10 cellular contexts compared by ENCODE assay signal in genomic region chr14:92254786-92255185, GRCh38.
DNase-seq lines count a peak whose midpoint lies in the region; ATAC-seq and TF ChIP-seq lines count a peak whose summit lies in the region.
"Had no signal": no experiment of that assay in that cellular context is flagged by ENCODE, and none has a peak within 500 bp of the region (broad histone marks: within the 10 kb centered on the region; RNA-seq: fewer than 3 reads in every experiment).

No MANE protein-coding gene starts in this region.

- DNase-seq in HEK293T (ENCODE audit: extremely low spot score) (peak; percentile 35), coronary artery (ENCODE audit: low spot score) (peak; percentile 76), iris pigment epithelial cell (ENCODE audit: low read depth) (peak; percentile 30), stromal cell of bone marrow (ENCODE audit: low read depth) (peak; percentile 43), NOMO-1 treated with dmso at 0.1 percent for 144 hours (lab: John Stamatoyannopoulos, UW; ENCODE audit: unreplicated experiment) (no peak)
- DNase-seq in stimulated activated CD4-positive, alpha-beta T cell treated with anti-CD3 and anti-CD28 coated beads, Interleukin-12 subunit alpha, Interleukin-12 subunit beta, amount 100 ng/mL, for 4 hours, result no peak
- DNase-seq in central memory CD4-positive, alpha-beta T cell, result no peak
- DNase-seq: NCI-H526 had no signal

- CTCF ChIA-PET in HEK293T (lab: Yijun Ruan, JAX), result no interaction called here

- no peak for ATAC-seq in GM18517 (IDR thresholded peaks at IDR 0.05; ENCODE audit: unreplicated experiment)

- no peak for TF ChIP-seq CTCF in coronary artery (IDR thresholded peaks at IDR 0.05)

- POLR2A ChIA-PET in HEK293T (lab: Yijun Ruan, JAX), result no interaction called here

- peak overlapping the region; percentile 64 for H3K4me3 ChIP-seq in coronary artery

- no peak overlapping the region for H3K27ac ChIP-seq in coronary artery
- H3K27ac ChIP-seq: VCaP had no signal

TF ChIP-seq in HEK293T, 16 proteins besides CTCF, POLR2A, EP300 and RAD21:
- TF ChIP-seq FOXM1 (IDR thresholded peaks at IDR 0.05; ENCODE audit: borderline replicate concordance), result no peak
- no peak for TF ChIP-seq BHLHE40 (IDR thresholded peaks at IDR 0.05; ENCODE audit: borderline replicate concordance)
TF ChIP-seq in HEK293T: peak in this region for 0.

Comparison
In these comparisons a context has a peak if more than half of its experiments do, and no peak if none do; other contexts are left out.
1. DNase-seq: peak in HEK293T (single experiment), coronary artery (single experiment), iris pigment epithelial cell (single experiment) and stromal cell of bone marrow (single experiment); none in stimulated activated CD4-positive, alpha-beta T cell treated with anti-CD3 and anti-CD28 coated beads, Interleukin-12 subunit alpha, Interleukin-12 subunit beta, amount 100 ng/mL, for 4 hours (single experiment), NOMO-1 treated with dmso at 0.1 percent for 144 hours (single experiment) and central memory CD4-positive, alpha-beta T cell (single experiment).